13 cellular contexts compared by ENCODE assay signal in the genomic region with DNA sequence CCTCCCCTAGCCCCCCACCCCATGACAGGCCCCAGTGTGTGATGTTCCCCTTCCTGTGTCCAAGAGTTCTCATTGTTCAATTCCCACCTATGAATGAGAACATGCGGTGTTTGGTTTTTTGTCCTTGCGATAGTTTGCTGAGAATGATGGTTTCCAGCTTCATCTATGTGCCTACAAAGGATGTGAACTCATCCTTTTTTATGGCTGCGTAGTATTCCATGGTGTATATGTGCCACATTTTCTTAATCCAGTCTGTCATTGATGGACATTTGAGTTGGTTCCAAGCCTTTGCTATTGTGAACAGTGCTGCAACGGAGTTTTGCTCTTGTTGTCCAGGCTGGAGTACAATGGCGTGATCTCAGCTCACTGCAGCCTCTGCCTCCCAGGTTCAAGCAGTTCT. TPM values are rescaled to one million over a fixed set of nuclear protein-coding genes. Genes with fewer than 3 reads are reported as not detected.
"Had no signal": no experiment of that assay in that cellular context is flagged by ENCODE, and none has a peak within 500 bp of the region (broad histone marks: within the 10 kb centered on the region; RNA-seq: fewer than 3 reads in every experiment).

No MANE protein-coding gene starts in this region.

RNA-seq across cellular contexts. Expression of gene SHOX2, which starts 16.5 kb away (rescaled TPM):
- total RNA-seq: activated B cell treated with CpG ODN at 0.5 μM for 24 hours; activated CD4-positive, alpha-beta memory T cell treated with anti-CD3 and anti-CD28 coated beads for 36 hours; activated CD4-positive, alpha-beta memory T cell treated with anti-CD3 and anti-CD28 coated beads, Interleukin-2, amount 10 ng/mL, durations not matched to agents 7 days and 5 days; activated CD4-positive, alpha-beta T cell treated with anti-CD3 and anti-CD28 coated beads for 36 hours; activated CD4-positive, alpha-beta T cell treated with anti-CD3 and anti-CD28 coated beads, Interleukin-2, amount 10 ng/mL, durations not matched to agents 24 days and 14 days; activated CD4-positive, alpha-beta T cell treated with anti-CD3 and anti-CD28 coated beads, Interleukin-2, amount 10 ng/mL, durations not matched to agents 7 days and 5 days; activated CD8-positive, alpha-beta memory T cell treated with anti-CD3 and anti-CD28 coated beads for 36 hours; activated CD8-positive, alpha-beta memory T cell treated with anti-CD3 and anti-CD28 coated beads, Interleukin-2, amount 10 ng/mL, durations not matched to agents 7 days and 5 days; activated CD8-positive, alpha-beta T cell treated with anti-CD3 and anti-CD28 coated beads for 36 hours; activated CD8-positive, alpha-beta T cell treated with anti-CD3 and anti-CD28 coated beads, Interleukin-2, amount 10 ng/mL, durations not matched to agents 7 days and 5 days; T-helper 1 cell treated with Interleukin-12 subunit alpha and Interleukin-12 subunit beta and Interleukin-4 antibody, amounts not matched to agents 30 ng/mL and 1 ng/mL, for 36 hours; T-helper 17 cell; T-helper 2 cell treated with Interferon-gamma antibody and Interleukin-4, amounts not matched to agents 100 ng/mL and 5 ng/mL, for 36 hours had no signal
